In genomic region chr12:13177896-13178295, GRCh38 we compare ENCODE assay signal across 16 cellular contexts. TPM values are rescaled to one million over a fixed set of nuclear protein-coding genes. Genes with fewer than 3 reads are reported as not detected.
A peak's percentile ranks its signal among the peaks of the same experiment; 100 is the strongest.
DNase-seq lines count a peak whose midpoint lies in the region; ATAC-seq, FAIRE-seq and TF ChIP-seq lines count a peak whose summit lies in the region.
"Had no signal": no experiment of that assay in that cellular context is flagged by ENCODE, and none has a peak within 500 bp of the region (broad histone marks: within the 10 kb centered on the region; RNA-seq: fewer than 3 reads in every experiment).

No MANE protein-coding gene starts in this region.

- CTCF ChIA-PET in IMR-90 (lab: Yijun Ruan, JAX) = no interaction called here

- no peak for DNase-seq in IMR-90
- no peak for DNase-seq in activated T-helper 1 cell treated with anti-CD3 and anti-CD28 coated beads, Interleukin-12 subunit alpha, Interleukin-12 subunit beta, Interleukin-2, Interleukin-4 antibody, amounts not matched to agents 30 ng/mL and 10 ng/mL and 1 ng/mL, durations not matched to agents 14 hours and 24 hours and 36 hours (ENCODE audit: low spot score)
- DNase-seq in foreskin keratinocyte = no peak
- DNase-seq in urothelium cell line (ENCODE audit: low spot score) = no peak
- DNase-seq in OCI-M2 (lab: John Stamatoyannopoulos, UW; ENCODE audit: unreplicated experiment) = no peak
- no peak for DNase-seq in activated CD4-positive, alpha-beta T cell treated with anti-CD3 and anti-CD28 coated beads for 4 hours
- DNase-seq: CD4-positive, alpha-beta T cell; GOT3; Karpas-422; NCI-H1105 treated with DMSO at 0.1 percent for 48 hours; NCI-H1694 treated with DMSO at 0.1 percent for 48 hours; NCI-H2107; NCI-H2227 treated with DMSO at 0.1 percent for 48 hours; NCI-H524; Peyer's patch had no signal

- H3K27ac Mint-ChIP-seq in activated T-helper 1 cell treated with anti-CD3 and anti-CD28 coated beads, Interleukin-12 subunit alpha, Interleukin-12 subunit beta, Interleukin-2, Interleukin-4 antibody, amounts not matched to agents 30 ng/mL and 10 ng/mL and 1 ng/mL, durations not matched to agents 14 hours and 24 hours and 36 hours = no peak overlapping the region
- H3K27ac Mint-ChIP-seq: CD4-positive, alpha-beta T cell had no signal

- no peak overlapping the region for H3K4me2 ChIP-seq in IMR-90 (ENCODE audit: low read depth, low read length)

- H3K14ac ChIP-seq in IMR-90 (replicated peaks; ENCODE audit: low read depth, low read length) = no peak overlapping the region

- in situ Hi-C loops in IMR-90 (cut with MboI; ENCODE audit: low sequenced_read_pairs) = no loop called here

- H3K27me3 Mint-ChIP-seq in activated T-helper 1 cell treated with anti-CD3 and anti-CD28 coated beads, Interleukin-12 subunit alpha, Interleukin-12 subunit beta, Interleukin-2, Interleukin-4 antibody, amounts not matched to agents 30 ng/mL and 10 ng/mL and 1 ng/mL, durations not matched to agents 14 hours and 24 hours and 36 hours (ENCODE audit: insufficient read depth) = peaks cover 26% of the 10 kb centered on the region
- H3K27me3 Mint-ChIP-seq: CD4-positive, alpha-beta T cell had no signal

- H4K91ac ChIP-seq in IMR-90 (ENCODE audit: insufficient read depth, low read depth, low read length) = no peak overlapping the region

- POLR2A ChIA-PET in IMR-90 (lab: Charles Lee; ENCODE audit: unreplicated experiment) = no interaction called here

- no peak for TF ChIP-seq POLR2A in IMR-90 (IDR thresholded peaks at IDR 0.05; ENCODE audit: low read depth, low read length)

- no peak overlapping the region; the same call in 2 of the 3 replicates for H2BK15ac ChIP-seq in IMR-90 (ENCODE audit: low read depth, low read length)

- H2AK9ac ChIP-seq in IMR-90 (replicated peaks; ENCODE audit: low read depth, low read length, poor library complexity) = no peak overlapping the region

- FAIRE-seq in urothelium cell line (lab: Jason Lieb, UNC) = peak; percentile 65

- no peak for TF ChIP-seq CTCF in IMR-90 (conservative IDR thresholded peaks at IDR 0.05; ENCODE audit: low read depth, low read length)
- TF ChIP-seq CTCF in foreskin keratinocyte (conservative IDR thresholded peaks at IDR 0.05) = no peak

- no peak overlapping the region for H2BK20ac ChIP-seq in IMR-90 (ENCODE audit: low read depth, low read length)

- H3K9me3 ChIP-seq in IMR-90 (ENCODE audit: control insufficient read depth, insufficient read depth, low read length) = no peaks in the 10 kb centered on the region
- H3K9me3 ChIP-seq: Peyer's patch had no signal

- peak overlapping the region; percentile 54; the same call in 1 of the 2 replicates for H2AK5ac ChIP-seq in IMR-90 (ENCODE audit: low read depth, low read length)

- no peak for TF ChIP-seq RAD21 in IMR-90 (IDR thresholded peaks at IDR 0.05; ENCODE audit: low read length)

- H3K4ac ChIP-seq in IMR-90 (ENCODE audit: low read depth, low read length) = no peak overlapping the region

- H3K27me3 ChIP-seq in IMR-90 (ENCODE audit: control insufficient read depth, insufficient read depth, low read length) = no peaks in the 10 kb centered on the region
- H3K27me3 ChIP-seq in foreskin keratinocyte = no peaks in the 10 kb centered on the region
- H3K27me3 ChIP-seq: Peyer's patch had no signal

- H3K18ac ChIP-seq in IMR-90 (ENCODE audit: low read depth, low read length) = no peak overlapping the region

- H3K4me3 ChIP-seq in IMR-90 (ENCODE audit: insufficient read depth, low read depth, low read length) = no peak overlapping the region
- H3K4me3 ChIP-seq: Peyer's patch had no signal

- no TSS peak for BruUV-seq in IMR-90 (replicated peaks; lab: Mats Ljungman, UMichigan)

- H3K27ac ChIP-seq in IMR-90 (ENCODE audit: insufficient read depth, low read length) (no peak overlapping the region), foreskin keratinocyte (peak overlapping the region; percentile 82)

- H3K36me3 Mint-ChIP-seq in activated T-helper 1 cell treated with anti-CD3 and anti-CD28 coated beads, Interleukin-12 subunit alpha, Interleukin-12 subunit beta, Interleukin-2, Interleukin-4 antibody, amounts not matched to agents 30 ng/mL and 10 ng/mL and 1 ng/mL, durations not matched to agents 14 hours and 24 hours and 36 hours (ENCODE audit: low read depth) = no peaks in the 10 kb centered on the region

- no peak overlapping the region for H2BK120ac ChIP-seq in IMR-90 (ENCODE audit: low read depth, low read length)

- ATAC-seq in IMR-90 (ENCODE audit: low read depth) = no peak
- ATAC-seq in foreskin keratinocyte = no peak
- ATAC-seq in HG02981 (IDR thresholded peaks at IDR 0.05; ENCODE audit: unreplicated experiment) = no peak

- WGBS in IMR-90 (ENCODE audit: extremely low coverage in 2 of 2, insufficient read length in 1 of 2), 2 experiments = 71% methylated on average over 1 of the region's 5 CpGs; no CpG with 5 or more reads in 1 of the 2 experiments

- no peak overlapping the region for H3K9ac ChIP-seq in IMR-90 (ENCODE audit: low read depth, low read length)

- peaks cover 16% of the 10 kb centered on the region for H3K9me1 ChIP-seq in IMR-90 (ENCODE audit: insufficient read depth, low read length)

- H2AFZ ChIP-seq in IMR-90 (replicated peaks; ENCODE audit: low read length, poor library complexity) = no peak overlapping the region

- no peak overlapping the region for H3K56ac ChIP-seq in IMR-90 (ENCODE audit: extremely low read depth, insufficient read depth, low read length)

- intact Hi-C loops in IMR-90 (cut with micrococcal nuclease) = no loop called here
- intact Hi-C loops in activated T-helper 1 cell treated with anti-CD3 and anti-CD28 coated beads, Interleukin-12 subunit alpha, Interleukin-12 subunit beta, Interleukin-2, Interleukin-4 antibody, amounts not matched to agents 30 ng/mL and 10 ng/mL and 1 ng/mL, durations not matched to agents 14 hours and 24 hours and 36 hours (cut with micrococcal nuclease) = no loop called here

- H3K4me1 Mint-ChIP-seq in activated T-helper 1 cell treated with anti-CD3 and anti-CD28 coated beads, Interleukin-12 subunit alpha, Interleukin-12 subunit beta, Interleukin-2, Interleukin-4 antibody, amounts not matched to agents 30 ng/mL and 10 ng/mL and 1 ng/mL, durations not matched to agents 14 hours and 24 hours and 36 hours (ENCODE audit: low read depth) = peaks cover 39% of the 10 kb centered on the region

- no peak overlapping the region for H2BK5ac ChIP-seq in IMR-90 (ENCODE audit: low read depth, low read length, poor library complexity, severe bottlenecking)

- no peak overlapping the region for H4K5ac ChIP-seq in IMR-90 (ENCODE audit: low read depth, low read length)

- H3K9me3 Mint-ChIP-seq in activated T-helper 1 cell treated with anti-CD3 and anti-CD28 coated beads, Interleukin-12 subunit alpha, Interleukin-12 subunit beta, Interleukin-2, Interleukin-4 antibody, amounts not matched to agents 30 ng/mL and 10 ng/mL and 1 ng/mL, durations not matched to agents 14 hours and 24 hours and 36 hours = no peaks in the 10 kb centered on the region
- H3K9me3 Mint-ChIP-seq: CD4-positive, alpha-beta T cell had no signal

- 0 out of 4 replicates have a peak, but pooled peaks cover 0 to 3% of the 10 kb centered on the region in 2 experiments for H3K79me1 ChIP-seq in IMR-90 (ENCODE audit: low read depth in 1 of 2, low read length in 2 of 2)

- H3K36me3 ChIP-seq in IMR-90 (ENCODE audit: control insufficient read depth, insufficient read depth, low read length) = no peaks in the 10 kb centered on the region
- H3K36me3 ChIP-seq: Peyer's patch had no signal

- H4K8ac ChIP-seq in IMR-90 (ENCODE audit: low read depth in 2 of 2, low read length in 2 of 2) = no peak overlapping the region

- peak overlapping the region; percentile 17 for H3K4me3 Mint-ChIP-seq in activated T-helper 1 cell treated with anti-CD3 and anti-CD28 coated beads, Interleukin-12 subunit alpha, Interleukin-12 subunit beta, Interleukin-2, Interleukin-4 antibody, amounts not matched to agents 30 ng/mL and 10 ng/mL and 1 ng/mL, durations not matched to agents 14 hours and 24 hours and 36 hours
- H3K4me3 Mint-ChIP-seq: CD4-positive, alpha-beta T cell had no signal

- H3K4me1 ChIP-seq in IMR-90 (ENCODE audit: control insufficient read depth, insufficient read depth, low read length) (peaks cover 21% of the 10 kb centered on the region), foreskin keratinocyte (peaks cover 53% of the 10 kb centered on the region)

- dilution Hi-C loops in IMR-90 (cut with HindIII; ENCODE audit: low sequenced_read_pairs, unreplicated experiment) = no loop called here

- H4K20me1 ChIP-seq in IMR-90 (ENCODE audit: insufficient read depth, low read length) = no peaks in the 10 kb centered on the region

- H3K23ac ChIP-seq in IMR-90 (ENCODE audit: low read depth, low read length) = no peak overlapping the region; the same call in 1 of the 2 replicates

TF ChIP-seq in IMR-90, 13 proteins besides CTCF, POLR2A, EP300 and RAD21:
- no peak for TF ChIP-seq CEBPB (IDR thresholded peaks at IDR 0.05; ENCODE audit: low read depth, low read length)
- no peak for TF ChIP-seq MXI1 (IDR thresholded peaks at IDR 0.05; ENCODE audit: borderline replicate concordance, low read depth, low read length)
- no peak for TF ChIP-seq RCOR1 (IDR thresholded peaks at IDR 0.05; ENCODE audit: insufficient replicate concordance, low read length)
- TF ChIP-seq NFE2L2 (IDR thresholded peaks at IDR 0.05; ENCODE audit: low read depth, low read length) = no peak
- TF ChIP-seq FOS (IDR thresholded peaks at IDR 0.05; ENCODE audit: low read depth, low read length) = no peak
- TF ChIP-seq MAFK (IDR thresholded peaks at IDR 0.05; ENCODE audit: low read depth, low read length) = no peak

RNA-seq across cellular contexts. Expression of gene EMP1, which starts 18.6 kb away (rescaled TPM):
- total RNA-seq in IMR-90 (2012; rRNA removed) (137 and 570 TPM in 2 replicates), foreskin keratinocyte (174 and 217 TPM in 2 replicates)
- polyA plus RNA-seq in IMR-90 (2012; rRNA removed) (106 and 201 TPM in 2 replicates), foreskin keratinocyte (230 and 288 TPM in 2 replicates)
- polyA plus RNA-seq in IMR-90 (2012; cell fraction: cytosol; rRNA removed) = 69.6 and 82.0 TPM in 2 replicates
- 81.8 and 230 TPM in 2 replicates for polyA plus RNA-seq in IMR-90 (2012; cell fraction: nucleus; rRNA removed; ENCODE audit: low replicate concordance)
- 29.6 and 33.6 TPM in 2 replicates for total RNA-seq in activated T-helper 1 cell treated with anti-CD3 and anti-CD28 coated beads, Interleukin-12 subunit alpha, Interleukin-12 subunit beta, Interleukin-2, Interleukin-4 antibody, amounts not matched to agents 30 ng/mL and 10 ng/mL and 1 ng/mL, durations not matched to agents 14 hours and 24 hours and 36 hours
